10 cellular contexts compared by ENCODE assay signal in the genomic region with DNA sequence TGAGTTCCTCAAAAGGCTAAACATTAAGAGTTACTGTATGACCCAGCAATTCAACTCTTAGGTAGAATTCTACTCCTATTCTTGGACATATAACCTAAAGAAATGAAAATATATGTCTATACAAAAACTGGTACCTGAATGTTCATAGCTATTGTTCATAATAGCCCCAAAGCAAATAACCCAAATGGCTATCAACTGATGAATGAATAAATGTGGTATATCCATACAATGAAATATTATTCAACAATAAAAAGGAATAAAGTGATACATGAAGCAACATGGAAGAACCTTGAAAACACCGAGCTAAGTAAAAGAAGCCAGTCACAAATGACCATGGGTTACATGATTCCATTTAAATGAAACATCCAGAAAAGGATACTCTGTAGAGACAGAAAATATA.
"Had no signal": no experiment of that assay in that cellular context is flagged by ENCODE, and none has a peak within 500 bp of the region (broad histone marks: within the 10 kb centered on the region; RNA-seq: fewer than 3 reads in every experiment).

No MANE protein-coding gene starts in this region.

- H3K9me3 ChIP-seq: HAP-1 had no signal

- FAIRE-seq: H1 had no signal

- H3K4me2 ChIP-seq: GM23338 had no signal

- H3K9ac ChIP-seq: GM23248 had no signal

- DNase-seq: GM23248, GOT3, H7, H9, HCEC 1CT, HFFc6 had no signal

- H2AFZ ChIP-seq: GM23248, GM23338 had no signal

- ATAC-seq: GM23338, HCT116 had no signal

- H3K36me3 ChIP-seq: HAP-1 had no signal

- H3K4me3 ChIP-seq: GM23248, GM23338, HAP-1 had no signal

- H3K27ac ChIP-seq: GM23248 had no signal

- H3K4me1 ChIP-seq: HAP-1 had no signal
